In the genomic region with DNA sequence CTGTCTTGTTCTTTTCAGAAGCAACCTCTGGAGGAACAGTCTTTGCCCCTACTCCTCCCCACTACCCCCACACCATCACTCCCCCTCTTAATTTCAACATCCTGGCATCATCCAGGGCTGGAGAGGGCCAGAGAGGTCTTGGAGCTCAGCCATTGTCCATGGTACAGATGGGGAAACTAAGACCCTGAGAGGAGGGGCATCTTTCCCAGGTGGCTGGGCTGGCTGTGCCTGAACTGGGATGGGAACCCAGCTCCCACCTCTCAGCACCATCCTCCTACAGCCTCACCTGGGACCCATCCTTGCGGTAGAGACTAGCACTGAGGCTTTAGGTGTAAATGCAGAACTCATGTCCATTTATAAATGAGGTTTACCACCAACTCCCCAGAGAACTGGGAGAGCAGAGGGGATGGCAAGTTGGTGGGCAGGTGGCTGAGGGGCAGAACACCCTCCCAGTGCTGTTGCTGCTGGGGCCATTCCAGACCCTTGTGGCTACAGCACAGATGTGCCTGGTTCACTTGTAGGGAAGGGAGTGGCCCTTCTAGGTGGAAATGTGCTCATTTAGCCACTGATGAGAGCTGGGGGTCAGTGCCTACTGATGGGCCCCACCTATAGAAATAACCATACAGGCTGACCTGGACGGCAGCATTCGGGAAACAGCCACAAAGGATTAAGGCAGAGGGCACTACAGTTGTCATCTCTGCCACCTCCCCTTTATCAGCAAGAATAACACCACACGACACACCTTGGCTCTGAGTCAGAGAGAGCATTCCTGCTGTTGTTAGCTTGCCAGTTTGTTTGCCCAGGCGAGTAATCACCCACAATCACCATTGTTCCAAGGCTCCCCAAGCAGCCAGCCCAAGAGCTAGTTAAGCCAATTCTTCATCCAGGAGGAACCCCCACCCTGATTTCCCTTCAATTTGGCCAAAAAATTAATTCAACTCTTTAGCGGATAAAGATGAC, we compare ENCODE assay signal across 10 cellular contexts. TPM values are rescaled to one million over a fixed set of nuclear protein-coding genes. Genes with fewer than 3 reads are reported as not detected.
DNase-seq lines count a peak whose midpoint lies in the region; ATAC-seq and TF ChIP-seq lines count a peak whose summit lies in the region.
"Had no signal": no experiment of that assay in that cellular context is flagged by ENCODE, and none has a peak within 500 bp of the region (broad histone marks: within the 10 kb centered on the region; RNA-seq: fewer than 3 reads in every experiment).

No MANE protein-coding gene starts in this region.

- no peaks in the 10 kb centered on the region for H3K9me3 ChIP-seq in mucosa of stomach (ENCODE audit: control insufficient read depth, low read length)

- peak overlapping the region; percentile 99 for H3K27ac ChIP-seq in C4-2B

- ATAC-seq in esophagus mucosa: peak; percentile 89
- ATAC-seq in HG03025 (IDR thresholded peaks at IDR 0.05; ENCODE audit: low FRiP score, unreplicated experiment): no peak

- peaks cover 8% of the 10 kb centered on the region for H3K27me3 ChIP-seq in mucosa of stomach (ENCODE audit: control insufficient read depth, insufficient read depth, low read length)

- H3K9ac ChIP-seq in mucosa of stomach (ENCODE audit: low read length): peak overlapping the region; percentile 98

- H3K36me3 ChIP-seq in mucosa of stomach (ENCODE audit: control insufficient read depth, insufficient read depth, low read length): peaks cover 38% of the 10 kb centered on the region

- peak; percentile 46 for DNase-seq in NCI-H2029 treated with DMSO at 0.1 percent for 48 hours (lab: John Stamatoyannopoulos, UW)
- no peak for DNase-seq in UCSD-AML1 (lab: John Stamatoyannopoulos, UW; ENCODE audit: unreplicated experiment)
- DNase-seq in NCI-H1105 (lab: John Stamatoyannopoulos, UW): no peak
- DNase-seq in nucleus accumbens (lab: John Stamatoyannopoulos, UW): no peak
- DNase-seq: activated gamma-delta T cell treated with Interleukin-2 at 50 U/mL for 16 hours; stimulated activated CD8-positive, alpha-beta memory T cell treated with anti-CD3 and anti-CD28 coated beads, Interleukin-4, amount 100 ng/mL, for 48 hours had no signal

- no peak for TF ChIP-seq CTCF in C4-2B (conservative IDR thresholded peaks at IDR 0.05)

- peaks cover 59% of the 10 kb centered on the region for H3K4me1 ChIP-seq in mucosa of stomach (ENCODE audit: control insufficient read depth, insufficient read depth, low read length)

- H3K4me3 ChIP-seq in mucosa of stomach (ENCODE audit: low read length): peak overlapping the region; percentile 94

RNA-seq across cellular contexts. Expression of a gene that starts 2.1 kb away (rescaled TPM):
- 5.3 TPM for total RNA-seq in esophagus mucosa
